Comparison of ENCODE assay signal across 14 cellular contexts in genomic region chr11:131275580-131275979, GRCh38.
"Had no signal": no experiment of that assay in that cellular context is flagged by ENCODE, and none has a peak within 500 bp of the region (broad histone marks: within the 10 kb centered on the region; RNA-seq: fewer than 3 reads in every experiment).

No MANE protein-coding gene starts in this region.

- H3K9me3 ChIP-seq: ascending aorta had no signal

- H3K27me3 ChIP-seq: ascending aorta, upper lobe of left lung had no signal

- H3K36me3 ChIP-seq: ascending aorta, gastroesophageal sphincter, upper lobe of left lung had no signal

- H3K4me1 ChIP-seq: ascending aorta, gastroesophageal sphincter, upper lobe of left lung had no signal

- H3K4me3 ChIP-seq: ascending aorta, gastroesophageal sphincter, upper lobe of left lung had no signal

- H3K27ac ChIP-seq: ascending aorta, gastroesophageal sphincter, upper lobe of left lung had no signal

- H3K4me3 Mint-ChIP-seq: activated CD8-positive, alpha-beta T cell treated with anti-CD3 and anti-CD28 coated beads, Interleukin-2, amount 10 ng/mL, durations not matched to agents 7 days and 5 days; activated T-helper 1 cell treated with anti-CD3 and anti-CD28 coated beads, Interleukin-12 subunit alpha, Interleukin-12 subunit beta, Interleukin-2, Interleukin-4 antibody, amounts not matched to agents 30 ng/mL and 10 ng/mL and 1 ng/mL, durations not matched to agents 14 hours and 24 hours and 36 hours; dendritic cell treated with granulocyte-macrophage colony-stimulating factor and Interleukin-4, amounts not matched to agents 40 ng/mL and 50 ng/mL, for 4 days; naive B cell; T-helper 1 cell treated with Interleukin-12 subunit alpha and Interleukin-12 subunit beta and Interleukin-4 antibody, amounts not matched to agents 30 μg/mL and 1 μg/mL, for 36 hours had no signal

- H3K27ac Mint-ChIP-seq: activated CD8-positive, alpha-beta T cell treated with anti-CD3 and anti-CD28 coated beads, Interleukin-2, amount 10 ng/mL, durations not matched to agents 7 days and 5 days; activated T-helper 1 cell treated with anti-CD3 and anti-CD28 coated beads, Interleukin-12 subunit alpha, Interleukin-12 subunit beta, Interleukin-2, Interleukin-4 antibody, amounts not matched to agents 30 ng/mL and 10 ng/mL and 1 ng/mL, durations not matched to agents 14 hours and 24 hours and 36 hours; dendritic cell treated with granulocyte-macrophage colony-stimulating factor and Interleukin-4, amounts not matched to agents 40 ng/mL and 50 ng/mL, for 4 days; naive B cell; T-helper 1 cell treated with Interleukin-12 subunit alpha and Interleukin-12 subunit beta and Interleukin-4 antibody, amounts not matched to agents 30 μg/mL and 1 μg/mL, for 36 hours had no signal

- ATAC-seq: activated CD8-positive, alpha-beta T cell treated with anti-CD3 and anti-CD28 coated beads, Interleukin-2, amount 10 ng/mL, durations not matched to agents 7 days and 5 days; gastroesophageal sphincter; sciatic nerve had no signal

- H3K27me3 Mint-ChIP-seq: dendritic cell treated with granulocyte-macrophage colony-stimulating factor and Interleukin-4, amounts not matched to agents 40 ng/mL and 50 ng/mL, for 4 days; naive B cell had no signal

- DNase-seq: activated CD4-positive, alpha-beta T cell treated with anti-CD3 and anti-CD28 coated beads for 48 hours; activated CD8-positive, alpha-beta T cell treated with anti-CD3 and anti-CD28 coated beads, Interleukin-2, amount 10 ng/mL, durations not matched to agents 7 days and 5 days; activated naive CD4-positive, alpha-beta T cell; central memory CD4-positive, alpha-beta T cell; naive B cell; stimulated activated CD4-positive, alpha-beta T cell treated with anti-CD3 and anti-CD28 coated beads, Interleukin-12 subunit alpha, Interleukin-12 subunit beta, amount 100 ng/mL, for 4 hours; stimulated activated naive CD4-positive, alpha-beta T cell; upper lobe of left lung had no signal

- H3K4me1 Mint-ChIP-seq: naive B cell had no signal
